6 cellular contexts compared by ENCODE assay signal in the genomic region with DNA sequence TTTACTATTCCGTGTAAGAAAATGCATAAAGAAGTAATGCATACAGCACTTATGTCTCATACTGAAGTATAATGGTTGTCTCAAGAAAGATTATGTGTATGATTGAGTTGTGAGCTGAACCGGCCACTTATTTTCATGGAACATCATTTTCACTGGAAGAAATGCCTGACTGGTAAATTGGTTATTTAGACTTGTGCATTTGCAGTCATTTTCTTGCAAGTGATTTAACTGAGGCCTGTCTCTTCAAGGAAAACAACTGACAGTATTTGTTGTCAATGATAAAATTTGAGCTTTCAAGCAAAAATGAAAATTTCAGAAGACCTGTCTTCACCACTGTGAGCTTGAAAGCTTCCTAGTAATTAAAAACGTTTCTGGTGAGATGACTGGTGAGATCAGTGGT.
"Had no signal": no experiment of that assay in that cellular context is flagged by ENCODE, and none has a peak within 500 bp of the region (broad histone marks: within the 10 kb centered on the region; RNA-seq: fewer than 3 reads in every experiment).

No MANE protein-coding gene starts in this region.

- FAIRE-seq: G401.6, GM12878, GM12891, GM19239 had no signal

- H3K4me3 ChIP-seq: GM12878 had no signal

- DNase-seq: GDM1, GF-D8 had no signal
